In the genomic region with DNA sequence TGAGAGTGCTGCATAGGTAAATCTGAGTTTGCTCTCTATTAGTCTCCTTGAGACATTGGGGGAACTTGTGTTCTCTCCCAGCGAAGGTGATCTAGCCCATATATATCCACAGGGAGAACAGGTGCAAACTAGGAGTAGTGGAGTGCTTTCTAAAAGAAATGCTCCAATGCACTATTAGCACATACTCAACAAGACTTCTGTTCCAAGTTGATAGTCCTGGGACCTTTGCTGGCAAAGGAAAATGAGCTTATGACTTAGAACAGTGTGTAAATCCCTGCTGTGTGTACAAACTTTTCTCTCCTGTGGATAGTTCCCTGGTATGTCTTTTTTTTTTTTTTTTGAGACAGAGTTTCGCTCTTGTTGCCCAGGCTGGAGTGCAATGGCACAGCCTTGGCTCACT, we compare ENCODE assay signal across 2 cellular contexts.
TF ChIP-seq lines count a peak whose summit lies in the region.

No MANE protein-coding gene starts in this region.

TF ChIP-seq in HCT116, 20 proteins besides CTCF, POLR2A, EP300 and RAD21:
- no peak for TF ChIP-seq ZFX (IDR thresholded peaks at IDR 0.05)
- no peak for TF ChIP-seq ELF1 (IDR thresholded peaks at IDR 0.05; ENCODE audit: borderline replicate concordance, low read depth)
- no peak for TF ChIP-seq SRF (IDR thresholded peaks at IDR 0.05; ENCODE audit: low read depth)
- TF ChIP-seq CBX3 (IDR thresholded peaks at IDR 0.05; ENCODE audit: low read depth) = no peak
- TF ChIP-seq, protein P1, sequence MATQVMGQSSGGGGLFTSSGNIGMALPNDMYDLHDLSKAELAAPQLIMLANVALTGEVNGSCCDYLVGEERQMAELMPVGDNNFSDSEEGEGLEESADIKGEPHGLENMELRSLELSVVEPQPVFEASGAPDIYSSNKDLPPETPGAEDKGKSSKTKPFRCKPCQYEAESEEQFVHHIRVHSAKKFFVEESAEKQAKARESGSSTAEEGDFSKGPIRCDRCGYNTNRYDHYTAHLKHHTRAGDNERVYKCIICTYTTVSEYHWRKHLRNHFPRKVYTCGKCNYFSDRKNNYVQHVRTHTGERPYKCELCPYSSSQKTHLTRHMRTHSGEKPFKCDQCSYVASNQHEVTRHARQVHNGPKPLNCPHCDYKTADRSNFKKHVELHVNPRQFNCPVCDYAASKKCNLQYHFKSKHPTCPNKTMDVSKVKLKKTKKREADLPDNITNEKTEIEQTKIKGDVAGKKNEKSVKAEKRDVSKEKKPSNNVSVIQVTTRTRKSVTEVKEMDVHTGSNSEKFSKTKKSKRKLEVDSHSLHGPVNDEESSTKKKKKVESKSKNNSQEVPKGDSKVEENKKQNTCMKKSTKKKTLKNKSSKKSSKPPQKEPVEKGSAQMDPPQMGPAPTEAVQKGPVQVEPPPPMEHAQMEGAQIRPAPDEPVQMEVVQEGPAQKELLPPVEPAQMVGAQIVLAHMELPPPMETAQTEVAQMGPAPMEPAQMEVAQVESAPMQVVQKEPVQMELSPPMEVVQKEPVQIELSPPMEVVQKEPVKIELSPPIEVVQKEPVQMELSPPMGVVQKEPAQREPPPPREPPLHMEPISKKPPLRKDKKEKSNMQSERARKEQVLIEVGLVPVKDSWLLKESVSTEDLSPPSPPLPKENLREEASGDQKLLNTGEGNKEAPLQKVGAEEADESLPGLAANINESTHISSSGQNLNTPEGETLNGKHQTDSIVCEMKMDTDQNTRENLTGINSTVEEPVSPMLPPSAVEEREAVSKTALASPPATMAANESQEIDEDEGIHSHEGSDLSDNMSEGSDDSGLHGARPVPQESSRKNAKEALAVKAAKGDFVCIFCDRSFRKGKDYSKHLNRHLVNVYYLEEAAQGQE (IDR thresholded peaks at IDR 0.05; ENCODE audit: low read depth) = no peak
- TF ChIP-seq FOSL1 (IDR thresholded peaks at IDR 0.05; ENCODE audit: low read depth) = no peak
- TF ChIP-seq EZH2phosphoT487 (IDR thresholded peaks at IDR 0.05; ENCODE audit: borderline replicate concordance) = no peak
- TF ChIP-seq CEBPB (IDR thresholded peaks at IDR 0.05; ENCODE audit: low read depth) = no peak
- no peak for TF ChIP-seq SP1 (IDR thresholded peaks at IDR 0.05; ENCODE audit: low read depth)
- no peak for TF ChIP-seq ZNF274 (IDR thresholded peaks at IDR 0.05; ENCODE audit: low read depth, low read length)

TF ChIP-seq in K562, 482 proteins besides CTCF, POLR2A, EP300 and RAD21 (continues in another document):
- TF ChIP-seq, protein P2, sequence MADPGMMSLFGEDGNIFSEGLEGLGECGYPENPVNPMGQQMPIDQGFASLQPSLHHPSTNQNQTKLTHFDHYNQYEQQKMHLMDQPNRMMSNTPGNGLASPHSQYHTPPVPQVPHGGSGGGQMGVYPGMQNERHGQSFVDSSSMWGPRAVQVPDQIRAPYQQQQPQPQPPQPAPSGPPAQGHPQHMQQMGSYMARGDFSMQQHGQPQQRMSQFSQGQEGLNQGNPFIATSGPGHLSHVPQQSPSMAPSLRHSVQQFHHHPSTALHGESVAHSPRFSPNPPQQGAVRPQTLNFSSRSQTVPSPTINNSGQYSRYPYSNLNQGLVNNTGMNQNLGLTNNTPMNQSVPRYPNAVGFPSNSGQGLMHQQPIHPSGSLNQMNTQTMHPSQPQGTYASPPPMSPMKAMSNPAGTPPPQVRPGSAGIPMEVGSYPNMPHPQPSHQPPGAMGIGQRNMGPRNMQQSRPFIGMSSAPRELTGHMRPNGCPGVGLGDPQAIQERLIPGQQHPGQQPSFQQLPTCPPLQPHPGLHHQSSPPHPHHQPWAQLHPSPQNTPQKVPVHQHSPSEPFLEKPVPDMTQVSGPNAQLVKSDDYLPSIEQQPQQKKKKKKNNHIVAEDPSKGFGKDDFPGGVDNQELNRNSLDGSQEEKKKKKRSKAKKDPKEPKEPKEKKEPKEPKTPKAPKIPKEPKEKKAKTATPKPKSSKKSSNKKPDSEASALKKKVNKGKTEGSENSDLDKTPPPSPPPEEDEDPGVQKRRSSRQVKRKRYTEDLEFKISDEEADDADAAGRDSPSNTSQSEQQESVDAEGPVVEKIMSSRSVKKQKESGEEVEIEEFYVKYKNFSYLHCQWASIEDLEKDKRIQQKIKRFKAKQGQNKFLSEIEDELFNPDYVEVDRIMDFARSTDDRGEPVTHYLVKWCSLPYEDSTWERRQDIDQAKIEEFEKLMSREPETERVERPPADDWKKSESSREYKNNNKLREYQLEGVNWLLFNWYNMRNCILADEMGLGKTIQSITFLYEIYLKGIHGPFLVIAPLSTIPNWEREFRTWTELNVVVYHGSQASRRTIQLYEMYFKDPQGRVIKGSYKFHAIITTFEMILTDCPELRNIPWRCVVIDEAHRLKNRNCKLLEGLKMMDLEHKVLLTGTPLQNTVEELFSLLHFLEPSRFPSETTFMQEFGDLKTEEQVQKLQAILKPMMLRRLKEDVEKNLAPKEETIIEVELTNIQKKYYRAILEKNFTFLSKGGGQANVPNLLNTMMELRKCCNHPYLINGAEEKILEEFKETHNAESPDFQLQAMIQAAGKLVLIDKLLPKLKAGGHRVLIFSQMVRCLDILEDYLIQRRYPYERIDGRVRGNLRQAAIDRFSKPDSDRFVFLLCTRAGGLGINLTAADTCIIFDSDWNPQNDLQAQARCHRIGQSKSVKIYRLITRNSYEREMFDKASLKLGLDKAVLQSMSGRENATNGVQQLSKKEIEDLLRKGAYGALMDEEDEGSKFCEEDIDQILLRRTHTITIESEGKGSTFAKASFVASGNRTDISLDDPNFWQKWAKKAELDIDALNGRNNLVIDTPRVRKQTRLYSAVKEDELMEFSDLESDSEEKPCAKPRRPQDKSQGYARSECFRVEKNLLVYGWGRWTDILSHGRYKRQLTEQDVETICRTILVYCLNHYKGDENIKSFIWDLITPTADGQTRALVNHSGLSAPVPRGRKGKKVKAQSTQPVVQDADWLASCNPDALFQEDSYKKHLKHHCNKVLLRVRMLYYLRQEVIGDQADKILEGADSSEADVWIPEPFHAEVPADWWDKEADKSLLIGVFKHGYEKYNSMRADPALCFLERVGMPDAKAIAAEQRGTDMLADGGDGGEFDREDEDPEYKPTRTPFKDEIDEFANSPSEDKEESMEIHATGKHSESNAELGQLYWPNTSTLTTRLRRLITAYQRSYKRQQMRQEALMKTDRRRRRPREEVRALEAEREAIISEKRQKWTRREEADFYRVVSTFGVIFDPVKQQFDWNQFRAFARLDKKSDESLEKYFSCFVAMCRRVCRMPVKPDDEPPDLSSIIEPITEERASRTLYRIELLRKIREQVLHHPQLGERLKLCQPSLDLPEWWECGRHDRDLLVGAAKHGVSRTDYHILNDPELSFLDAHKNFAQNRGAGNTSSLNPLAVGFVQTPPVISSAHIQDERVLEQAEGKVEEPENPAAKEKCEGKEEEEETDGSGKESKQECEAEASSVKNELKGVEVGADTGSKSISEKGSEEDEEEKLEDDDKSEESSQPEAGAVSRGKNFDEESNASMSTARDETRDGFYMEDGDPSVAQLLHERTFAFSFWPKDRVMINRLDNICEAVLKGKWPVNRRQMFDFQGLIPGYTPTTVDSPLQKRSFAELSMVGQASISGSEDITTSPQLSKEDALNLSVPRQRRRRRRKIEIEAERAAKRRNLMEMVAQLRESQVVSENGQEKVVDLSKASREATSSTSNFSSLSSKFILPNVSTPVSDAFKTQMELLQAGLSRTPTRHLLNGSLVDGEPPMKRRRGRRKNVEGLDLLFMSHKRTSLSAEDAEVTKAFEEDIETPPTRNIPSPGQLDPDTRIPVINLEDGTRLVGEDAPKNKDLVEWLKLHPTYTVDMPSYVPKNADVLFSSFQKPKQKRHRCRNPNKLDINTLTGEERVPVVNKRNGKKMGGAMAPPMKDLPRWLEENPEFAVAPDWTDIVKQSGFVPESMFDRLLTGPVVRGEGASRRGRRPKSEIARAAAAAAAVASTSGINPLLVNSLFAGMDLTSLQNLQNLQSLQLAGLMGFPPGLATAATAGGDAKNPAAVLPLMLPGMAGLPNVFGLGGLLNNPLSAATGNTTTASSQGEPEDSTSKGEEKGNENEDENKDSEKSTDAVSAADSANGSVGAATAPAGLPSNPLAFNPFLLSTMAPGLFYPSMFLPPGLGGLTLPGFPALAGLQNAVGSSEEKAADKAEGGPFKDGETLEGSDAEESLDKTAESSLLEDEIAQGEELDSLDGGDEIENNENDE (IDR thresholded peaks at IDR 0.05; ENCODE audit: low read depth, low read length) = no peak
- TF ChIP-seq, protein P3, sequence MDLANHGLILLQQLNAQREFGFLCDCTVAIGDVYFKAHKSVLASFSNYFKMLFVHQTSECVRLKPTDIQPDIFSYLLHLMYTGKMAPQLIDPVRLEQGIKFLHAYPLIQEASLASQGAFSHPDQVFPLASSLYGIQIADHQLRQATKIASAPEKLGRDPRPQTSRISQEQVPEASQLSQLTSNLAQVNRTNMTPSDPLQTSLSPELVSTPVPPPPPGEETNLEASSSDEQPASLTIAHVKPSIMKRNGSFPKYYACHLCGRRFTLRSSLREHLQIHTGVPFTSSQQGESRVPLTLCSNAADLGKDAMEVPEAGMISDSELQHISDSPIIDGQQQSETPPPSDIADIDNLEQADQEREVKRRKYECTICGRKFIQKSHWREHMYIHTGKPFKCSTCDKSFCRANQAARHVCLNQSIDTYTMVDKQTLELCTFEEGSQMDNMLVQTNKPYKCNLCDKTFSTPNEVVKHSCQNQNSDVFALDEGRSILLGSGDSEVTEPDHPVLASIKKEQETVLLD (IDR thresholded peaks at IDR 0.05) = no peak
- TF ChIP-seq ZNF766 (CRISPR knock-in tag; conservative IDR thresholded peaks at IDR 0.05) = no peak
- TF ChIP-seq, protein P4, sequence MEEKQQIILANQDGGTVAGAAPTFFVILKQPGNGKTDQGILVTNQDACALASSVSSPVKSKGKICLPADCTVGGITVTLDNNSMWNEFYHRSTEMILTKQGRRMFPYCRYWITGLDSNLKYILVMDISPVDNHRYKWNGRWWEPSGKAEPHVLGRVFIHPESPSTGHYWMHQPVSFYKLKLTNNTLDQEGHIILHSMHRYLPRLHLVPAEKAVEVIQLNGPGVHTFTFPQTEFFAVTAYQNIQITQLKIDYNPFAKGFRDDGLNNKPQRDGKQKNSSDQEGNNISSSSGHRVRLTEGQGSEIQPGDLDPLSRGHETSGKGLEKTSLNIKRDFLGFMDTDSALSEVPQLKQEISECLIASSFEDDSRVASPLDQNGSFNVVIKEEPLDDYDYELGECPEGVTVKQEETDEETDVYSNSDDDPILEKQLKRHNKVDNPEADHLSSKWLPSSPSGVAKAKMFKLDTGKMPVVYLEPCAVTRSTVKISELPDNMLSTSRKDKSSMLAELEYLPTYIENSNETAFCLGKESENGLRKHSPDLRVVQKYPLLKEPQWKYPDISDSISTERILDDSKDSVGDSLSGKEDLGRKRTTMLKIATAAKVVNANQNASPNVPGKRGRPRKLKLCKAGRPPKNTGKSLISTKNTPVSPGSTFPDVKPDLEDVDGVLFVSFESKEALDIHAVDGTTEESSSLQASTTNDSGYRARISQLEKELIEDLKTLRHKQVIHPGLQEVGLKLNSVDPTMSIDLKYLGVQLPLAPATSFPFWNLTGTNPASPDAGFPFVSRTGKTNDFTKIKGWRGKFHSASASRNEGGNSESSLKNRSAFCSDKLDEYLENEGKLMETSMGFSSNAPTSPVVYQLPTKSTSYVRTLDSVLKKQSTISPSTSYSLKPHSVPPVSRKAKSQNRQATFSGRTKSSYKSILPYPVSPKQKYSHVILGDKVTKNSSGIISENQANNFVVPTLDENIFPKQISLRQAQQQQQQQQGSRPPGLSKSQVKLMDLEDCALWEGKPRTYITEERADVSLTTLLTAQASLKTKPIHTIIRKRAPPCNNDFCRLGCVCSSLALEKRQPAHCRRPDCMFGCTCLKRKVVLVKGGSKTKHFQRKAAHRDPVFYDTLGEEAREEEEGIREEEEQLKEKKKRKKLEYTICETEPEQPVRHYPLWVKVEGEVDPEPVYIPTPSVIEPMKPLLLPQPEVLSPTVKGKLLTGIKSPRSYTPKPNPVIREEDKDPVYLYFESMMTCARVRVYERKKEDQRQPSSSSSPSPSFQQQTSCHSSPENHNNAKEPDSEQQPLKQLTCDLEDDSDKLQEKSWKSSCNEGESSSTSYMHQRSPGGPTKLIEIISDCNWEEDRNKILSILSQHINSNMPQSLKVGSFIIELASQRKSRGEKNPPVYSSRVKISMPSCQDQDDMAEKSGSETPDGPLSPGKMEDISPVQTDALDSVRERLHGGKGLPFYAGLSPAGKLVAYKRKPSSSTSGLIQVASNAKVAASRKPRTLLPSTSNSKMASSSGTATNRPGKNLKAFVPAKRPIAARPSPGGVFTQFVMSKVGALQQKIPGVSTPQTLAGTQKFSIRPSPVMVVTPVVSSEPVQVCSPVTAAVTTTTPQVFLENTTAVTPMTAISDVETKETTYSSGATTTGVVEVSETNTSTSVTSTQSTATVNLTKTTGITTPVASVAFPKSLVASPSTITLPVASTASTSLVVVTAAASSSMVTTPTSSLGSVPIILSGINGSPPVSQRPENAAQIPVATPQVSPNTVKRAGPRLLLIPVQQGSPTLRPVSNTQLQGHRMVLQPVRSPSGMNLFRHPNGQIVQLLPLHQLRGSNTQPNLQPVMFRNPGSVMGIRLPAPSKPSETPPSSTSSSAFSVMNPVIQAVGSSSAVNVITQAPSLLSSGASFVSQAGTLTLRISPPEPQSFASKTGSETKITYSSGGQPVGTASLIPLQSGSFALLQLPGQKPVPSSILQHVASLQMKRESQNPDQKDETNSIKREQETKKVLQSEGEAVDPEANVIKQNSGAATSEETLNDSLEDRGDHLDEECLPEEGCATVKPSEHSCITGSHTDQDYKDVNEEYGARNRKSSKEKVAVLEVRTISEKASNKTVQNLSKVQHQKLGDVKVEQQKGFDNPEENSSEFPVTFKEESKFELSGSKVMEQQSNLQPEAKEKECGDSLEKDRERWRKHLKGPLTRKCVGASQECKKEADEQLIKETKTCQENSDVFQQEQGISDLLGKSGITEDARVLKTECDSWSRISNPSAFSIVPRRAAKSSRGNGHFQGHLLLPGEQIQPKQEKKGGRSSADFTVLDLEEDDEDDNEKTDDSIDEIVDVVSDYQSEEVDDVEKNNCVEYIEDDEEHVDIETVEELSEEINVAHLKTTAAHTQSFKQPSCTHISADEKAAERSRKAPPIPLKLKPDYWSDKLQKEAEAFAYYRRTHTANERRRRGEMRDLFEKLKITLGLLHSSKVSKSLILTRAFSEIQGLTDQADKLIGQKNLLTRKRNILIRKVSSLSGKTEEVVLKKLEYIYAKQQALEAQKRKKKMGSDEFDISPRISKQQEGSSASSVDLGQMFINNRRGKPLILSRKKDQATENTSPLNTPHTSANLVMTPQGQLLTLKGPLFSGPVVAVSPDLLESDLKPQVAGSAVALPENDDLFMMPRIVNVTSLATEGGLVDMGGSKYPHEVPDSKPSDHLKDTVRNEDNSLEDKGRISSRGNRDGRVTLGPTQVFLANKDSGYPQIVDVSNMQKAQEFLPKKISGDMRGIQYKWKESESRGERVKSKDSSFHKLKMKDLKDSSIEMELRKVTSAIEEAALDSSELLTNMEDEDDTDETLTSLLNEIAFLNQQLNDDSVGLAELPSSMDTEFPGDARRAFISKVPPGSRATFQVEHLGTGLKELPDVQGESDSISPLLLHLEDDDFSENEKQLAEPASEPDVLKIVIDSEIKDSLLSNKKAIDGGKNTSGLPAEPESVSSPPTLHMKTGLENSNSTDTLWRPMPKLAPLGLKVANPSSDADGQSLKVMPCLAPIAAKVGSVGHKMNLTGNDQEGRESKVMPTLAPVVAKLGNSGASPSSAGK (IDR thresholded peaks at IDR 0.05) = no peak
- no peak for TF ChIP-seq CREM (IDR thresholded peaks at IDR 0.05; ENCODE audit: low read depth)
- TF ChIP-seq HIVEP1 (CRISPR knock-in tag; IDR thresholded peaks at IDR 0.05) = no peak
- TF ChIP-seq ZNF253 (CRISPR knock-in tag; conservative IDR thresholded peaks at IDR 0.05) = no peak
- TF ChIP-seq CEBPG (CRISPR knock-in tag; IDR thresholded peaks at IDR 0.05) = no peak
- TF ChIP-seq CEBPG (tag; conservative IDR thresholded peaks at IDR 0.05 in 1 of 2, IDR thresholded peaks at IDR 0.05 in 1 of 2) = no peak
- no peak for TF ChIP-seq SAFB2 (IDR thresholded peaks at IDR 0.05; ENCODE audit: borderline replicate concordance, low read depth, low read length, severe bottlenecking)
- TF ChIP-seq, protein P5, sequence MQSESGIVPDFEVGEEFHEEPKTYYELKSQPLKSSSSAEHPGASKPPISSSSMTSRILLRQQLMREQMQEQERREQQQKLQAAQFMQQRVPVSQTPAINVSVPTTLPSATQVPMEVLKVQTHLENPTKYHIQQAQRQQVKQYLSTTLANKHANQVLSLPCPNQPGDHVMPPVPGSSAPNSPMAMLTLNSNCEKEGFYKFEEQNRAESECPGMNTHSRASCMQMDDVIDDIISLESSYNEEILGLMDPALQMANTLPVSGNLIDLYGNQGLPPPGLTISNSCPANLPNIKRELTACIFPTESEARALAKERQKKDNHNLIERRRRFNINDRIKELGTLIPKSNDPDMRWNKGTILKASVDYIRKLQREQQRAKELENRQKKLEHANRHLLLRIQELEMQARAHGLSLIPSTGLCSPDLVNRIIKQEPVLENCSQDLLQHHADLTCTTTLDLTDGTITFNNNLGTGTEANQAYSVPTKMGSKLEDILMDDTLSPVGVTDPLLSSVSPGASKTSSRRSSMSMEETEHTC (IDR thresholded peaks at IDR 0.05) = no peak
